Comparison of ENCODE assay signal across 8 cellular contexts in the genomic region with DNA sequence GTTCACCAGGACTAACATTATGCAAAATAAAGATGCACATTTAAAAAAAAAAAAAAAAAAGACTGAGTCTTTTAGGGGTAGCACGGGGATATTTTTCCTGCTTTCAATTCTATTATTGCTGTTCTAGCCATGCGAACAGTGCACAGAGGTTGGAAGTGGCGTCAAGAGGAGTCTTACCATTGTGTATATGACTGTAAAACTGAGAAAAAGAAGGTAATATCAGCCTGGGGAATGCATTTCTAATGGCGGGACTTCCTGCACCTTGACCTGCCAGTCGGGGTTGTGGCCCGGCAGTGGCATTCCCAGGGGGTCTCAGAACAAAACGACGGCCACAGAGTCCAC. TPM values are rescaled to one million over a fixed set of nuclear protein-coding genes. Genes with fewer than 3 reads are reported as not detected.
DNase-seq lines count a peak whose midpoint lies in the region; ATAC-seq, FAIRE-seq and TF ChIP-seq lines count a peak whose summit lies in the region.

No MANE protein-coding gene starts in this region.

- H3K4me2 ChIP-seq in astrocyte (ENCODE audit: low read length): peak overlapping the region; percentile 74

- no peaks in the 10 kb centered on the region for H3K9me3 Mint-ChIP-seq in activated naive CD4-positive, alpha-beta T cell treated with anti-CD3 and anti-CD28 coated beads, Interleukin-2, amount 10 ng/mL, durations not matched to agents 7 days and 5 days
- H3K9me3 Mint-ChIP-seq in astrocyte (ENCODE audit: unreplicated experiment): peaks cover 7% of the 10 kb centered on the region

- TF ChIP-seq POLR2A in tibial nerve (IDR thresholded peaks at IDR 0.05): no peak

- CTCF ChIA-PET in activated naive CD4-positive, alpha-beta T cell treated with anti-CD3 and anti-CD28 coated beads, Interleukin-2, amount 10 ng/mL, durations not matched to agents 7 days and 5 days (lab: Charles Lee): no interaction called here

- H3K9ac ChIP-seq in astrocyte (ENCODE audit: low read length): no peak overlapping the region
- peak overlapping the region in 1 of 2 donors; percentile 1 for H3K9ac ChIP-seq in mucosa of rectum (ENCODE audit: low read depth in 1 of 2, low read length in 2 of 2)

- no peak for DNase-seq in activated naive CD4-positive, alpha-beta T cell treated with anti-CD3 and anti-CD28 coated beads, Interleukin-2, amount 10 ng/mL, durations not matched to agents 7 days and 5 days
- no peak for DNase-seq in activated naive CD4-positive, alpha-beta T cell (lab: John Stamatoyannopoulos, UW)
- DNase-seq in astrocyte (ENCODE audit: low read depth) (no peak), tibial nerve (ENCODE audit: low spot score in 2 of 2) (no peak), 8988T (no peak)

- H3K36me3 Mint-ChIP-seq in activated naive CD4-positive, alpha-beta T cell treated with anti-CD3 and anti-CD28 coated beads, Interleukin-2, amount 10 ng/mL, durations not matched to agents 7 days and 5 days: peaks cover 6% of the 10 kb centered on the region
- H3K36me3 Mint-ChIP-seq in astrocyte (ENCODE audit: low read depth, unreplicated experiment): peaks cover 3% of the 10 kb centered on the region

- H3K36me3 ChIP-seq in astrocyte (ENCODE audit: insufficient read depth, low read length): no peaks in the 10 kb centered on the region
- H3K36me3 ChIP-seq in mucosa of rectum (ENCODE audit: control insufficient read depth in 2 of 2, insufficient read depth in 2 of 2, low read length in 2 of 2): no peaks in the 10 kb centered on the region
- no peaks in the 10 kb centered on the region for H3K36me3 ChIP-seq in tibial nerve

- TF ChIP-seq EP300 in tibial nerve (IDR thresholded peaks at IDR 0.05): no peak

- no peak for TF ChIP-seq CTCF in astrocyte (IDR thresholded peaks at IDR 0.05; ENCODE audit: insufficient read depth, low read depth, low read length)
- TF ChIP-seq CTCF in tibial nerve (IDR thresholded peaks at IDR 0.05): no peak

- peaks cover 86% of the 10 kb centered on the region for H3K27me3 Mint-ChIP-seq in activated naive CD4-positive, alpha-beta T cell treated with anti-CD3 and anti-CD28 coated beads, Interleukin-2, amount 10 ng/mL, durations not matched to agents 7 days and 5 days
- H3K27me3 Mint-ChIP-seq in astrocyte (ENCODE audit: low read depth, unreplicated experiment): peaks cover 90% of the 10 kb centered on the region

- peaks cover 94% of the 10 kb centered on the region for H3K27me3 ChIP-seq in astrocyte (ENCODE audit: insufficient read depth, low read length)
- H3K27me3 ChIP-seq in mucosa of rectum (ENCODE audit: control insufficient read depth in 2 of 2, insufficient read depth in 2 of 2, low read length in 2 of 2): peaks cover 78 to 81% of the 10 kb centered on the region in 2 donors
- H3K27me3 ChIP-seq in tibial nerve: peaks cover 0 to 98% of the 10 kb centered on the region in 2 donors

- ATAC-seq in GM19324 (IDR thresholded peaks at IDR 0.05; ENCODE audit: low FRiP score, unreplicated experiment) (no peak), GM21576 (IDR thresholded peaks at IDR 0.05; ENCODE audit: unreplicated experiment) (no peak)

- H3K4me1 ChIP-seq in astrocyte (ENCODE audit: insufficient read depth, low read length) (peaks cover 4% of the 10 kb centered on the region), mucosa of rectum (ENCODE audit: control insufficient read depth in 2 of 2, insufficient read depth in 2 of 2, low read length in 2 of 2) (peaks cover 10% of the 10 kb centered on the region in 2 donors), tibial nerve (peaks cover 0 to 34% (median 5%) of the 10 kb centered on the region in 4 donors)

- H3K4me3 Mint-ChIP-seq in activated naive CD4-positive, alpha-beta T cell treated with anti-CD3 and anti-CD28 coated beads, Interleukin-2, amount 10 ng/mL, durations not matched to agents 7 days and 5 days: peak overlapping the region; percentile 59
- no peak overlapping the region for H3K4me3 Mint-ChIP-seq in astrocyte (ENCODE audit: unreplicated experiment)

- peaks cover 28% of the 10 kb centered on the region for H3K4me1 Mint-ChIP-seq in activated naive CD4-positive, alpha-beta T cell treated with anti-CD3 and anti-CD28 coated beads, Interleukin-2, amount 10 ng/mL, durations not matched to agents 7 days and 5 days
- H3K4me1 Mint-ChIP-seq in astrocyte (ENCODE audit: low read depth, unreplicated experiment): peaks cover 2% of the 10 kb centered on the region

- WGBS in tibial nerve, 2 donors: 5 to 11% methylated on average over 8 of the region's 8 CpGs

- H3K9me3 ChIP-seq in astrocyte (ENCODE audit: insufficient read depth, low read depth, low read length) (peaks cover 3% of the 10 kb centered on the region), mucosa of rectum (ENCODE audit: control insufficient read depth in 2 of 2, low read length in 2 of 2) (peaks cover 0 to 2% of the 10 kb centered on the region in 2 donors), tibial nerve (peaks cover 0 to 13% (median 0%) of the 10 kb centered on the region in 4 donors)

- no peak for FAIRE-seq in astrocyte (lab: Jason Lieb, UNC)

- H3K27ac ChIP-seq in astrocyte (ENCODE audit: low read depth, low read length): no peak overlapping the region
- H3K27ac ChIP-seq in mucosa of rectum (ENCODE audit: low read depth in 2 of 2, low read length in 2 of 2): no peak overlapping the region
- no peak overlapping the region for H3K27ac ChIP-seq in tibial nerve

- peaks cover 12% of the 10 kb centered on the region for H4K20me1 ChIP-seq in astrocyte (ENCODE audit: insufficient read depth, low read length)

- H3K79me2 ChIP-seq in astrocyte (ENCODE audit: insufficient read depth, low read length): no peaks in the 10 kb centered on the region

- peak overlapping the region; percentile 23 for H3K4me3 ChIP-seq in astrocyte (ENCODE audit: insufficient read depth, low read depth, low read length)
- H3K4me3 ChIP-seq in mucosa of rectum (ENCODE audit: low read length in 2 of 2): peak overlapping the region; percentile 59 to 64
- H3K4me3 ChIP-seq in tibial nerve: peak overlapping the region; percentile 13 to 44 (median 32)

- no peak overlapping the region for H2AFZ ChIP-seq in astrocyte (ENCODE audit: low read depth, low read length)

- no peak overlapping the region for H3K27ac Mint-ChIP-seq in activated naive CD4-positive, alpha-beta T cell treated with anti-CD3 and anti-CD28 coated beads, Interleukin-2, amount 10 ng/mL, durations not matched to agents 7 days and 5 days
- no peak overlapping the region for H3K27ac Mint-ChIP-seq in astrocyte (ENCODE audit: unreplicated experiment)

RNA-seq across cellular contexts. Expression of a gene that starts 13.2 kb away (rescaled TPM):
- total RNA-seq in astrocyte (0.26 and 0.48 TPM in 2 replicates), tibial nerve (1 to 10 TPM in 2 of 4 donors, under 1 TPM in 2; 0.44 to 3.3 (median 1.2) TPM)

RNA-seq across cellular contexts. Expression of a gene that starts 48.5 kb away (rescaled TPM):
- total RNA-seq in astrocyte: not detected in 2 replicates
- 1 to 10 TPM in 2 of 4 donors, not detected in 2; 1.2 to 2.5 TPM for total RNA-seq in tibial nerve

RNA-seq across cellular contexts. Expression of a gene that starts 51.6 kb away (rescaled TPM):
- total RNA-seq in astrocyte: not detected in 2 replicates
- total RNA-seq in tibial nerve: under 1 TPM in 1 of 4 donors, not detected in 3; 0.21 TPM
